In genomic region chr14:71399057-71399487, GRCh38 we compare ENCODE assay signal across 8 cellular contexts.
DNase-seq lines count a peak whose midpoint lies in the region; ATAC-seq lines count a peak whose summit lies in the region.

No MANE protein-coding gene starts in this region.

- peak; percentile 74 for ATAC-seq in GM18909 (IDR thresholded peaks at IDR 0.05; ENCODE audit: poor library complexity, unreplicated experiment)
- ATAC-seq in HG02840 (IDR thresholded peaks at IDR 0.05; ENCODE audit: low FRiP score, unreplicated experiment): peak; percentile 78

- peak; percentile 34 for DNase-seq in OCI-M1 (lab: John Stamatoyannopoulos, UW)
- DNase-seq in medulla oblongata (ENCODE audit: extremely low spot score): peak; percentile 39
- DNase-seq in DMS79 (lab: John Stamatoyannopoulos, UW): no peak
- DNase-seq in glomerular visceral epithelial cell (ENCODE audit: extremely low spot score): no peak
- no peak for DNase-seq in NCI-H1694 treated with DMSO at 0.1 percent for 48 hours (lab: John Stamatoyannopoulos, UW)
- no peak for DNase-seq in kidney tubule cell (ENCODE audit: low spot score)

Comparison
In these comparisons a context has a peak if more than half of its experiments do, and no peak if none do; other contexts are left out.
1. DNase-seq: peak in OCI-M1 (single experiment) and medulla oblongata (single experiment); none in DMS79 (single experiment), glomerular visceral epithelial cell (single experiment), NCI-H1694 treated with DMSO at 0.1 percent for 48 hours (single experiment) and kidney tubule cell (single experiment).